Comparison of ENCODE assay signal across 8 cellular contexts in genomic region chr7:30159698-30160143, GRCh38.
A peak's percentile ranks its signal among the peaks of the same experiment; 100 is the strongest.
DNase-seq lines count a peak whose midpoint lies in the region; ATAC-seq and TF ChIP-seq lines count a peak whose summit lies in the region.

No MANE protein-coding gene starts in this region.

- H3K36me3 Mint-ChIP-seq in stimulated activated naive B cell treated with anti-CD40 and anti-IgM and Interleukin-4, amounts not matched to agents 10 μg/mL and 1 μg/mL and 100 μg/mL, for 72 hours, result no peaks in the 10 kb centered on the region

- H3K4me3 Mint-ChIP-seq in stimulated activated naive B cell treated with anti-CD40 and anti-IgM and Interleukin-4, amounts not matched to agents 10 μg/mL and 1 μg/mL and 100 μg/mL, for 72 hours, result peak overlapping the region in 1 of 2 donors; percentile 47

- no peak overlapping the region for H3K4me3 ChIP-seq in HFF-Myc (replicated peaks; ENCODE audit: low read depth, low read length)
- no peak overlapping the region for H3K4me3 ChIP-seq in foreskin fibroblast (ENCODE audit: low read depth in 1 of 2, low read length in 2 of 2)

- peaks cover 46 to 53% of the 10 kb centered on the region in 2 donors for H3K4me1 Mint-ChIP-seq in stimulated activated naive B cell treated with anti-CD40 and anti-IgM and Interleukin-4, amounts not matched to agents 10 μg/mL and 1 μg/mL and 100 μg/mL, for 72 hours

- H3K27me3 Mint-ChIP-seq in stimulated activated naive B cell treated with anti-CD40 and anti-IgM and Interleukin-4, amounts not matched to agents 10 μg/mL and 1 μg/mL and 100 μg/mL, for 72 hours, result peaks cover 0 to 5% of the 10 kb centered on the region in 2 donors

- H3K9me3 Mint-ChIP-seq in stimulated activated naive B cell treated with anti-CD40 and anti-IgM and Interleukin-4, amounts not matched to agents 10 μg/mL and 1 μg/mL and 100 μg/mL, for 72 hours, result no peaks in the 10 kb centered on the region

- ATAC-seq in SK-N-SH treated with all-trans-retinoic acid at 6 μM for 48 hours (peak; percentile 70), HG03135 (IDR thresholded peaks at IDR 0.05; ENCODE audit: unreplicated experiment) (no peak)
- peak; percentile 77 to 80 for ATAC-seq in stimulated activated naive B cell treated with anti-CD40 and anti-IgM and Interleukin-4, amounts not matched to agents 10 μg/mL and 1 μg/mL and 100 μg/mL, for 72 hours (replicated peaks)

- peak overlapping the region; percentile 1 for H3K27ac Mint-ChIP-seq in stimulated activated naive B cell treated with anti-CD40 and anti-IgM and Interleukin-4, amounts not matched to agents 10 μg/mL and 1 μg/mL and 100 μg/mL, for 72 hours

- TF ChIP-seq CTCF in HFF-Myc (IDR thresholded peaks at IDR 0.05; ENCODE audit: low read depth, low read length, missing control alignments) (peak; percentile 37), foreskin fibroblast (IDR thresholded peaks at IDR 0.05; ENCODE audit: low read depth, low read length) (peak; percentile 7)

- peak; percentile 68 for DNase-seq in DMS53 (lab: John Stamatoyannopoulos, UW)
- no peak for DNase-seq in DMS53 treated with DMSO at 0.1 percent for 48 hours (lab: John Stamatoyannopoulos, UW; ENCODE audit: unreplicated experiment)
- DNase-seq in HFF-Myc (ENCODE audit: extremely low read depth, low read depth), result no peak
- DNase-seq in foreskin fibroblast, result peak in 1 of 2 donors; percentile 52
- DNase-seq in stimulated activated naive B cell treated with anti-CD40 and anti-IgM and Interleukin-4, amounts not matched to agents 10 μg/mL and 1 μg/mL and 100 μg/mL, for 72 hours, result peak; percentile 33
- DNase-seq in HuH-7 (ENCODE audit: low spot score), result no peak

TF ChIP-seq in SK-N-SH treated with all-trans-retinoic acid at 6 μM for 48 hours, 23 proteins besides CTCF, POLR2A, EP300 and RAD21:
- TF ChIP-seq ZC3H10 (CRISPR knock-in tag; IDR thresholded peaks at IDR 0.05) (no peak), ZFP30 (CRISPR knock-in tag; IDR thresholded peaks at IDR 0.05) (no peak), ZNF70 (CRISPR knock-in tag; IDR thresholded peaks at IDR 0.05) (no peak), CSDC2 (CRISPR knock-in tag; IDR thresholded peaks at IDR 0.05) (no peak), ARNTL (CRISPR knock-in tag; IDR thresholded peaks at IDR 0.05; ENCODE audit: borderline replicate concordance, low read depth) (no peak), ZFP3 (CRISPR knock-in tag; IDR thresholded peaks at IDR 0.05) (no peak), TOX (CRISPR knock-in tag; IDR thresholded peaks at IDR 0.05; ENCODE audit: borderline replicate concordance) (no peak), ZNF565 (CRISPR knock-in tag; conservative IDR thresholded peaks at IDR 0.05; ENCODE audit: low read depth) (no peak), CREB5 (CRISPR knock-in tag; IDR thresholded peaks at IDR 0.05; ENCODE audit: low read depth) (no peak), PATZ1 (CRISPR knock-in tag; IDR thresholded peaks at IDR 0.05; ENCODE audit: borderline replicate concordance) (no peak), BACH2 (CRISPR knock-in tag; IDR thresholded peaks at IDR 0.05; ENCODE audit: borderline replicate concordance) (no peak), ESRRG (CRISPR knock-in tag; IDR thresholded peaks at IDR 0.05) (no peak), TSHZ2 (CRISPR knock-in tag; IDR thresholded peaks at IDR 0.05) (no peak), GLIS3 (CRISPR knock-in tag; IDR thresholded peaks at IDR 0.05) (no peak), ISL1 (CRISPR knock-in tag; IDR thresholded peaks at IDR 0.05) (no peak), CSRNP3 (CRISPR knock-in tag; IDR thresholded peaks at IDR 0.05) (no peak), TCF4 (CRISPR knock-in tag; IDR thresholded peaks at IDR 0.05; ENCODE audit: borderline replicate concordance) (no peak), ZNF8 (CRISPR knock-in tag; IDR thresholded peaks at IDR 0.05) (no peak)
TF ChIP-seq in SK-N-SH treated with all-trans-retinoic acid at 6 μM for 48 hours: peak in this region for 0.

Comparison
In these comparisons a context has a peak if more than half of its experiments do, and no peak if none do; other contexts are left out.
1. DNase-seq: peak in DMS53 (single experiment) and stimulated activated naive B cell treated with anti-CD40 and anti-IgM and Interleukin-4, amounts not matched to agents 10 μg/mL and 1 μg/mL and 100 μg/mL, for 72 hours (single experiment); none in DMS53 treated with DMSO at 0.1 percent for 48 hours (single experiment), HFF-Myc (single experiment) and HuH-7 (single experiment).